ENCODE assay signal across 1 cellular context in the genomic region with DNA sequence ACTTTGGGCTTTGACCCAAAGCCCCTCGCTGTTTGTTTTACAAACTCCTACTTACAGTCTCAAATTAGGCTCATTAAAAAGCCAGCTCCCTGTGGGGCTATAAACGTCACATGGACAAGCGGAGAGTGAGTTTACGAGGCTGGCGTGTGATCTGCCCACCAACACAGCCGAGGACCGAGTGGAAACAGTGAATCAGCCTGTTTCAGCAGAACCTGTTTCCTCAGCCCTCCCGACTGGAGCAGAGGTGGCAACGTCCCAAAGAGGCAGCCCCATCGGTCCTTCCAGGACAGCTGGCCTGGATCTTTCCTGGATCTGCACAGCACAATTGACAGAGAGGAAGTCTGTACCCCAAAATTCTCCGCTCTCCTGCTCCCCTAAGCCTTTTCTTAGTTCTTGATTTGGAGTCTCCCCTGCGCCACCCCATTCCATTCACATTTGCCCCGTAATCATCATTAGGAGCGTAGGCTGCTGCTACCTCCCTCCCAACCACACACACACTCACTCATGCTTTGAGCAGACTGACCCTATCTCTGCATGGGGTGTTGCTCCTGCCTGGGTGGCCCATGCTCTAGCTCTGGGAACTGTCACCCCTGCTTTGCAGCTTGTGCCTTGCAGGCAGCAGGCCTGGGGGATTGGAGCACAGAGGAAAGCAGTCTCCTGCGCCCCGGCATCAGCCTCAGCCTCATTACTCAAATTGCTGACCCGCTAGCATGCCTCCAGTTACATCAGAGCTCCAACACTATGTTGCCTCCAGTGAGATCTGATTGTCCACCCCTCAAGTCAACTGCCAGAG.
A peak's percentile ranks its signal among the peaks of the same experiment; 100 is the strongest.
TF ChIP-seq lines count a peak whose summit lies in the region.

No MANE protein-coding gene starts in this region.

TF ChIP-seq in HEK293, 187 proteins besides CTCF, POLR2A, EP300 and RAD21 (continued from another document and continues in another):
- TF ChIP-seq, protein P1, sequence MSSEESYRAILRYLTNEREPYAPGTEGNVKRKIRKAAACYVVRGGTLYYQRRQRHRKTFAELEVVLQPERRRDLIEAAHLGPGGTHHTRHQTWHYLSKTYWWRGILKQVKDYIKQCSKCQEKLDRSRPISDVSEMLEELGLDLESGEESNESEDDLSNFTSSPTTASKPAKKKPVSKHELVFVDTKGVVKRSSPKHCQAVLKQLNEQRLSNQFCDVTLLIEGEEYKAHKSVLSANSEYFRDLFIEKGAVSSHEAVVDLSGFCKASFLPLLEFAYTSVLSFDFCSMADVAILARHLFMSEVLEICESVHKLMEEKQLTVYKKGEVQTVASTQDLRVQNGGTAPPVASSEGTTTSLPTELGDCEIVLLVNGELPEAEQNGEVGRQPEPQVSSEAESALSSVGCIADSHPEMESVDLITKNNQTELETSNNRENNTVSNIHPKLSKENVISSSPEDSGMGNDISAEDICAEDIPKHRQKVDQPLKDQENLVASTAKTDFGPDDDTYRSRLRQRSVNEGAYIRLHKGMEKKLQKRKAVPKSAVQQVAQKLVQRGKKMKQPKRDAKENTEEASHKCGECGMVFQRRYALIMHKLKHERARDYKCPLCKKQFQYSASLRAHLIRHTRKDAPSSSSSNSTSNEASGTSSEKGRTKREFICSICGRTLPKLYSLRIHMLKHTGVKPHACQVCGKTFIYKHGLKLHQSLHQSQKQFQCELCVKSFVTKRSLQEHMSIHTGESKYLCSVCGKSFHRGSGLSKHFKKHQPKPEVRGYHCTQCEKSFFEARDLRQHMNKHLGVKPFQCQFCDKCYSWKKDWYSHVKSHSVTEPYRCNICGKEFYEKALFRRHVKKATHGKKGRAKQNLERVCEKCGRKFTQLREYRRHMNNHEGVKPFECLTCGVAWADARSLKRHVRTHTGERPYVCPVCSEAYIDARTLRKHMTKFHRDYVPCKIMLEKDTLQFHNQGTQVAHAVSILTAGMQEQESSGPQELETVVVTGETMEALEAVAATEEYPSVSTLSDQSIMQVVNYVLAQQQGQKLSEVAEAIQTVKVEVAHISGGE (tag by site-specific recombination; conservative IDR thresholded peaks at IDR 0.05; ENCODE audit: low read depth), result 0 out of 2 replicates have a peak, but pooled peaks have one; percentile 27
- TF ChIP-seq, protein P2, sequence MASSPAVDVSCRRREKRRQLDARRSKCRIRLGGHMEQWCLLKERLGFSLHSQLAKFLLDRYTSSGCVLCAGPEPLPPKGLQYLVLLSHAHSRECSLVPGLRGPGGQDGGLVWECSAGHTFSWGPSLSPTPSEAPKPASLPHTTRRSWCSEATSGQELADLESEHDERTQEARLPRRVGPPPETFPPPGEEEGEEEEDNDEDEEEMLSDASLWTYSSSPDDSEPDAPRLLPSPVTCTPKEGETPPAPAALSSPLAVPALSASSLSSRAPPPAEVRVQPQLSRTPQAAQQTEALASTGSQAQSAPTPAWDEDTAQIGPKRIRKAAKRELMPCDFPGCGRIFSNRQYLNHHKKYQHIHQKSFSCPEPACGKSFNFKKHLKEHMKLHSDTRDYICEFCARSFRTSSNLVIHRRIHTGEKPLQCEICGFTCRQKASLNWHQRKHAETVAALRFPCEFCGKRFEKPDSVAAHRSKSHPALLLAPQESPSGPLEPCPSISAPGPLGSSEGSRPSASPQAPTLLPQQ (tag by site-specific recombination; IDR thresholded peaks at IDR 0.05), result no peak
- TF ChIP-seq HOXC10 (CRISPR knock-in tag; IDR thresholded peaks at IDR 0.05), result no peak
- TF ChIP-seq HOXA7 (CRISPR knock-in tag; IDR thresholded peaks at IDR 0.05; ENCODE audit: borderline replicate concordance), result no peak
- TF ChIP-seq ZNF121 (tag by site-specific recombination; IDR thresholded peaks at IDR 0.05), result 0 out of 2 replicates have a peak, but pooled peaks have one; percentile 22
- peak; percentile 67; the same call in 1 of the 2 replicates for TF ChIP-seq ZNF221 (tag by site-specific recombination; IDR thresholded peaks at IDR 0.05; ENCODE audit: borderline replicate concordance)
- TF ChIP-seq, protein P3, sequence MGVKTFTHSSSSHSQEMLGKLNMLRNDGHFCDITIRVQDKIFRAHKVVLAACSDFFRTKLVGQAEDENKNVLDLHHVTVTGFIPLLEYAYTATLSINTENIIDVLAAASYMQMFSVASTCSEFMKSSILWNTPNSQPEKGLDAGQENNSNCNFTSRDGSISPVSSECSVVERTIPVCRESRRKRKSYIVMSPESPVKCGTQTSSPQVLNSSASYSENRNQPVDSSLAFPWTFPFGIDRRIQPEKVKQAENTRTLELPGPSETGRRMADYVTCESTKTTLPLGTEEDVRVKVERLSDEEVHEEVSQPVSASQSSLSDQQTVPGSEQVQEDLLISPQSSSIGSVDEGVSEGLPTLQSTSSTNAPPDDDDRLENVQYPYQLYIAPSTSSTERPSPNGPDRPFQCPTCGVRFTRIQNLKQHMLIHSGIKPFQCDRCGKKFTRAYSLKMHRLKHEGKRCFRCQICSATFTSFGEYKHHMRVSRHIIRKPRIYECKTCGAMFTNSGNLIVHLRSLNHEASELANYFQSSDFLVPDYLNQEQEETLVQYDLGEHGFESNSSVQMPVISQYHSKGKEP (tag by site-specific recombination; IDR thresholded peaks at IDR 0.05), result peak; percentile 84; the same call in 1 of the 2 replicates
- no peak for TF ChIP-seq ZNF514 (tag by site-specific recombination; IDR thresholded peaks at IDR 0.05)
- no peak for TF ChIP-seq SALL2 (tag by site-specific recombination; IDR thresholded peaks at IDR 0.05; ENCODE audit: borderline replicate concordance)
- TF ChIP-seq ZNF548 (tag by site-specific recombination; IDR thresholded peaks at IDR 0.05), result no peak
- 0 out of 2 replicates have a peak, but pooled peaks have one; percentile 20 for TF ChIP-seq ZBTB21 (tag by site-specific recombination; IDR thresholded peaks at IDR 0.05)
- TF ChIP-seq ZNF843 (tag by site-specific recombination; IDR thresholded peaks at IDR 0.05), result peak; percentile 98
- TF ChIP-seq ZNF214 (tag by site-specific recombination; IDR thresholded peaks at IDR 0.05; ENCODE audit: borderline replicate concordance), result no peak
- peak; percentile 24; the same call in 1 of the 2 replicates for TF ChIP-seq ZSCAN16 (tag by site-specific recombination; IDR thresholded peaks at IDR 0.05)
- TF ChIP-seq, protein P4, sequence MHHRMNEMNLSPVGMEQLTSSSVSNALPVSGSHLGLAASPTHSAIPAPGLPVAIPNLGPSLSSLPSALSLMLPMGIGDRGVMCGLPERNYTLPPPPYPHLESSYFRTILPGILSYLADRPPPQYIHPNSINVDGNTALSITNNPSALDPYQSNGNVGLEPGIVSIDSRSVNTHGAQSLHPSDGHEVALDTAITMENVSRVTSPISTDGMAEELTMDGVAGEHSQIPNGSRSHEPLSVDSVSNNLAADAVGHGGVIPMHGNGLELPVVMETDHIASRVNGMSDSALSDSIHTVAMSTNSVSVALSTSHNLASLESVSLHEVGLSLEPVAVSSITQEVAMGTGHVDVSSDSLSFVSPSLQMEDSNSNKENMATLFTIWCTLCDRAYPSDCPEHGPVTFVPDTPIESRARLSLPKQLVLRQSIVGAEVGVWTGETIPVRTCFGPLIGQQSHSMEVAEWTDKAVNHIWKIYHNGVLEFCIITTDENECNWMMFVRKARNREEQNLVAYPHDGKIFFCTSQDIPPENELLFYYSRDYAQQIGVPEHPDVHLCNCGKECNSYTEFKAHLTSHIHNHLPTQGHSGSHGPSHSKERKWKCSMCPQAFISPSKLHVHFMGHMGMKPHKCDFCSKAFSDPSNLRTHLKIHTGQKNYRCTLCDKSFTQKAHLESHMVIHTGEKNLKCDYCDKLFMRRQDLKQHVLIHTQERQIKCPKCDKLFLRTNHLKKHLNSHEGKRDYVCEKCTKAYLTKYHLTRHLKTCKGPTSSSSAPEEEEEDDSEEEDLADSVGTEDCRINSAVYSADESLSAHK (tag by site-specific recombination; IDR thresholded peaks at IDR 0.05), result peak; percentile 94
- TF ChIP-seq, protein P5, sequence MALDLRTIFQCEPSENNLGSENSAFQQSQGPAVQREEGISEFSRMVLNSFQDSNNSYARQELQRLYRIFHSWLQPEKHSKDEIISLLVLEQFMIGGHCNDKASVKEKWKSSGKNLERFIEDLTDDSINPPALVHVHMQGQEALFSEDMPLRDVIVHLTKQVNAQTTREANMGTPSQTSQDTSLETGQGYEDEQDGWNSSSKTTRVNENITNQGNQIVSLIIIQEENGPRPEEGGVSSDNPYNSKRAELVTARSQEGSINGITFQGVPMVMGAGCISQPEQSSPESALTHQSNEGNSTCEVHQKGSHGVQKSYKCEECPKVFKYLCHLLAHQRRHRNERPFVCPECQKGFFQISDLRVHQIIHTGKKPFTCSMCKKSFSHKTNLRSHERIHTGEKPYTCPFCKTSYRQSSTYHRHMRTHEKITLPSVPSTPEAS (tag by site-specific recombination; IDR thresholded peaks at IDR 0.05), result no peak
- TF ChIP-seq KLF9 (tag by site-specific recombination; IDR thresholded peaks at IDR 0.05; ENCODE audit: low read depth), result no peak
- TF ChIP-seq, protein P6, sequence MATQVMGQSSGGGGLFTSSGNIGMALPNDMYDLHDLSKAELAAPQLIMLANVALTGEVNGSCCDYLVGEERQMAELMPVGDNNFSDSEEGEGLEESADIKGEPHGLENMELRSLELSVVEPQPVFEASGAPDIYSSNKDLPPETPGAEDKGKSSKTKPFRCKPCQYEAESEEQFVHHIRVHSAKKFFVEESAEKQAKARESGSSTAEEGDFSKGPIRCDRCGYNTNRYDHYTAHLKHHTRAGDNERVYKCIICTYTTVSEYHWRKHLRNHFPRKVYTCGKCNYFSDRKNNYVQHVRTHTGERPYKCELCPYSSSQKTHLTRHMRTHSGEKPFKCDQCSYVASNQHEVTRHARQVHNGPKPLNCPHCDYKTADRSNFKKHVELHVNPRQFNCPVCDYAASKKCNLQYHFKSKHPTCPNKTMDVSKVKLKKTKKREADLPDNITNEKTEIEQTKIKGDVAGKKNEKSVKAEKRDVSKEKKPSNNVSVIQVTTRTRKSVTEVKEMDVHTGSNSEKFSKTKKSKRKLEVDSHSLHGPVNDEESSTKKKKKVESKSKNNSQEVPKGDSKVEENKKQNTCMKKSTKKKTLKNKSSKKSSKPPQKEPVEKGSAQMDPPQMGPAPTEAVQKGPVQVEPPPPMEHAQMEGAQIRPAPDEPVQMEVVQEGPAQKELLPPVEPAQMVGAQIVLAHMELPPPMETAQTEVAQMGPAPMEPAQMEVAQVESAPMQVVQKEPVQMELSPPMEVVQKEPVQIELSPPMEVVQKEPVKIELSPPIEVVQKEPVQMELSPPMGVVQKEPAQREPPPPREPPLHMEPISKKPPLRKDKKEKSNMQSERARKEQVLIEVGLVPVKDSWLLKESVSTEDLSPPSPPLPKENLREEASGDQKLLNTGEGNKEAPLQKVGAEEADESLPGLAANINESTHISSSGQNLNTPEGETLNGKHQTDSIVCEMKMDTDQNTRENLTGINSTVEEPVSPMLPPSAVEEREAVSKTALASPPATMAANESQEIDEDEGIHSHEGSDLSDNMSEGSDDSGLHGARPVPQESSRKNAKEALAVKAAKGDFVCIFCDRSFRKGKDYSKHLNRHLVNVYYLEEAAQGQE (tag by site-specific recombination; IDR thresholded peaks at IDR 0.05), result no peak
- 0 out of 2 replicates have a peak, but pooled peaks have one; percentile 44 for TF ChIP-seq ZSCAN23 (tag by site-specific recombination; IDR thresholded peaks at IDR 0.05)
- no peak for TF ChIP-seq ZNF169 (tag by site-specific recombination; IDR thresholded peaks at IDR 0.05)
- no peak for TF ChIP-seq ZNF792 (tag by site-specific recombination; IDR thresholded peaks at IDR 0.05)
- TF ChIP-seq ZBTB8A (tag by site-specific recombination; IDR thresholded peaks at IDR 0.05), result peak; percentile 92
- no peak for TF ChIP-seq ZNF274 (IDR thresholded peaks at IDR 0.05; ENCODE audit: low read length)
- no peak for TF ChIP-seq ZNF274 (tag by site-specific recombination; IDR thresholded peaks at IDR 0.05; ENCODE audit: borderline replicate concordance)
- no peak for TF ChIP-seq ZNF292 (tag by site-specific recombination; IDR thresholded peaks at IDR 0.05; ENCODE audit: borderline replicate concordance, low read depth)
- TF ChIP-seq, protein P7, sequence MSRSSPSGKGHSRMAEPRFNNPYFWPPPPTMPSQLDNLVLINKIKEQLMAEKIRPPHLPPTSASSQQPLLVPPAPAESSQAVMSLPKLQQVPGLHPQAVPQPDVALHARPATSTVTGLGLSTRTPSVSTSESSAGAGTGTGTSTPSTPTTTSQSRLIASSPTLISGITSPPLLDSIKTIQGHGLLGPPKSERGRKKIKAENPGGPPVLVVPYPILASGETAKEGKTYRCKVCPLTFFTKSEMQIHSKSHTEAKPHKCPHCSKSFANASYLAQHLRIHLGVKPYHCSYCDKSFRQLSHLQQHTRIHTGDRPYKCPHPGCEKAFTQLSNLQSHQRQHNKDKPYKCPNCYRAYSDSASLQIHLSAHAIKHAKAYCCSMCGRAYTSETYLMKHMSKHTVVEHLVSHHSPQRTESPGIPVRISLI (tag by site-specific recombination; IDR thresholded peaks at IDR 0.05), result no peak
- TF ChIP-seq ZIC2 (tag by site-specific recombination; IDR thresholded peaks at IDR 0.05), result peak; percentile 78
- TF ChIP-seq ZBTB48 (tag by site-specific recombination; IDR thresholded peaks at IDR 0.05), result no peak
- no peak for TF ChIP-seq MYNN (tag by site-specific recombination; IDR thresholded peaks at IDR 0.05; ENCODE audit: borderline replicate concordance)
- TF ChIP-seq ZNF423 (tag by site-specific recombination; IDR thresholded peaks at IDR 0.05), result peak; percentile 89
- TF ChIP-seq ZNF350 (tag by site-specific recombination; IDR thresholded peaks at IDR 0.05), result no peak
- TF ChIP-seq, protein P8, sequence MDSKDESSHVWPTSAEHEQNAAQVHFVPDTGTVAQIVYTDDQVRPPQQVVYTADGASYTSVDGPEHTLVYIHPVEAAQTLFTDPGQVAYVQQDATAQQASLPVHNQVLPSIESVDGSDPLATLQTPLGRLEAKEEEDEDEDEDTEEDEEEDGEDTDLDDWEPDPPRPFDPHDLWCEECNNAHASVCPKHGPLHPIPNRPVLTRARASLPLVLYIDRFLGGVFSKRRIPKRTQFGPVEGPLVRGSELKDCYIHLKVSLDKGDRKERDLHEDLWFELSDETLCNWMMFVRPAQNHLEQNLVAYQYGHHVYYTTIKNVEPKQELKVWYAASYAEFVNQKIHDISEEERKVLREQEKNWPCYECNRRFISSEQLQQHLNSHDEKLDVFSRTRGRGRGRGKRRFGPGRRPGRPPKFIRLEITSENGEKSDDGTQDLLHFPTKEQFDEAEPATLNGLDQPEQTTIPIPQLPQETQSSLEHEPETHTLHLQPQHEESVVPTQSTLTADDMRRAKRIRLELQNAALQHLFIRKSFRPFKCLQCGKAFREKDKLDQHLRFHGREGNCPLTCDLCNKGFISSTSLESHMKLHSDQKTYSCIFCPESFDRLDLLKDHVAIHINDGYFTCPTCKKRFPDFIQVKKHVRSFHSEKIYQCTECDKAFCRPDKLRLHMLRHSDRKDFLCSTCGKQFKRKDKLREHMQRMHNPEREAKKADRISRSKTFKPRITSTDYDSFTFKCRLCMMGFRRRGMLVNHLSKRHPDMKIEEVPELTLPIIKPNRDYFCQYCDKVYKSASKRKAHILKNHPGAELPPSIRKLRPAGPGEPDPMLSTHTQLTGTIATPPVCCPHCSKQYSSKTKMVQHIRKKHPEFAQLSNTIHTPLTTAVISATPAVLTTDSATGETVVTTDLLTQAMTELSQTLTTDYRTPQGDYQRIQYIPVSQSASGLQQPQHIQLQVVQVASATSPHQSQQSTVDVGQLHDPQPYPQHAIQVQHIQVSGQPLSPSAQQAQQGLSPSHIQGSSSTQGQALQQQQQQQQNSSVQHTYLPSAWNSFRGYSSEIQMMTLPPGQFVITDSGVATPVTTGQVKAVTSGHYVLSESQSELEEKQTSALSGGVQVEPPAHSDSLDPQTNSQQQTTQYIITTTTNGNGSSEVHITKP (tag by site-specific recombination; IDR thresholded peaks at IDR 0.05), result peak; percentile 92
